Comparison of ENCODE assay signal across 8 cellular contexts in the genomic region with DNA sequence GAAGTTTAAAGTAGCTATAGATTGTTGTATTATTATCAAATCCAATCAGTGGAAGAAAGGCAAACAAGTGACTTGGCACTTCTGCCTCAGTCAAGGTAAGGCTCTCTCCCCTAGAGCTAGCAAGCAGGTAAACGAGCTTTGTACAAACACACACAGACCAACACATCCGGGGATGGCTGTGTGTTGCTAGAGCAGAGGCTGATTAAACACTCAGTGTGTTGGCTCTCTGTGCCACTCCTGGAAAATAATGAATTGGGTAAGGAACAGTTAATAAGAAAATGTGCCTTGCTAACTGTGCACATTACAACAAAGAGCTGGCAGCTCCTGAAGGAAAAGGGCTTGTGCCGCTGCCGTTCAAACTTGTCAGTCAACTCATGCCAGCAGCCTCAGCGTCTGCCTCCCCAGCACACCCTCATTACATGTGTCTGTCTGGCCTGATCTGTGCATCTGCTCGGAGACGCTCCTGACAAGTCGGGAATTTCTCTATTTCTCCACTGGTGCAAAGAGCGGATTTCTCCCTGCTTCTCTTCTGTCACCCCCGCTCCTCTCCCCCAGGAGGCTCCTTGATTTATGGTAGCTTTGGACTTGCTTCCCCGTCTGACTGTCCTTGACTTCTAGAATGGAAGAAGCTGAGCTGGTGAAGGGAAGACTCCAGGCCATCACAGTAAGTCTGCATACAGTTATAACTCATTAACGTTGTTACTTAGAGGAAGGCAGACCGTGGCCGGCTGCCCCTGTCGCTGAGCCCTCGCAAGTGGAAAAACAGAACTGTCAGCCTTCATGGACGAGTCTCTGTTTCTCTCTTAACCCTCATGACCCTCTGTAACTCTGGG. TPM values are rescaled to one million over a fixed set of nuclear protein-coding genes. Genes with fewer than 3 reads are reported as not detected.
DNase-seq lines count a peak whose midpoint lies in the region; ATAC-seq and TF ChIP-seq lines count a peak whose summit lies in the region.

A gene with protein sequence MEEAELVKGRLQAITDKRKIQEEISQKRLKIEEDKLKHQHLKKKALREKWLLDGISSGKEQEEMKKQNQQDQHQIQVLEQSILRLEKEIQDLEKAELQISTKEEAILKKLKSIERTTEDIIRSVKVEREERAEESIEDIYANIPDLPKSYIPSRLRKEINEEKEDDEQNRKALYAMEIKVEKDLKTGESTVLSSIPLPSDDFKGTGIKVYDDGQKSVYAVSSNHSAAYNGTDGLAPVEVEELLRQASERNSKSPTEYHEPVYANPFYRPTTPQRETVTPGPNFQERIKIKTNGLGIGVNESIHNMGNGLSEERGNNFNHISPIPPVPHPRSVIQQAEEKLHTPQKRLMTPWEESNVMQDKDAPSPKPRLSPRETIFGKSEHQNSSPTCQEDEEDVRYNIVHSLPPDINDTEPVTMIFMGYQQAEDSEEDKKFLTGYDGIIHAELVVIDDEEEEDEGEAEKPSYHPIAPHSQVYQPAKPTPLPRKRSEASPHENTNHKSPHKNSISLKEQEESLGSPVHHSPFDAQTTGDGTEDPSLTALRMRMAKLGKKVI (plus strand): TSS at position 415 of the 833 bp plus-strand sequence. CDS start 205 bp downstream, at position 620.

- WGBS in right cardiac atrium, result 6% methylated on average over 17 of the region's 17 CpGs

- no peak within 1 kb of the TSS for H3K9ac ChIP-seq in HCT116 (ENCODE audit: low read length)
- H3K9ac ChIP-seq in skeletal muscle satellite cell (ENCODE audit: low read depth, low read length), result peak within 1 kb of the TSS; percentile 84
- no peak within 1 kb of the TSS for H3K9ac ChIP-seq in MM.1S (ENCODE audit: low read length)

- H3K36me3 ChIP-seq in HCT116 (ENCODE audit: control insufficient read depth in 1 of 2, insufficient read depth in 2 of 2, low read length in 2 of 2) (no peaks in the 10 kb centered on the region), skeletal muscle satellite cell (ENCODE audit: insufficient read depth, low read length) (no peaks in the 10 kb centered on the region), MM.1S (replicated peaks; ENCODE audit: insufficient read depth, low read length) (no peaks in the 10 kb centered on the region)

- H3K27ac ChIP-seq in HCT116 (ENCODE audit: low read depth, low read length), result no peak within 1 kb of the TSS
- H3K27ac ChIP-seq in right cardiac atrium (ENCODE audit: low read length), result peak within 1 kb of the TSS; percentile 99
- H3K27ac ChIP-seq in MM.1S (ENCODE audit: low read length), result no peak within 1 kb of the TSS

- in situ Hi-C loops in GM13976 (cut with MboI; ENCODE audit: low sequenced_read_pairs, unreplicated experiment), result no loop called here

- H3K4me3 ChIP-seq in HCT116 (replicated peaks in 1 of 2; ENCODE audit: low read depth in 1 of 2, low read length in 2 of 2) (no peak within 1 kb of the TSS), right cardiac atrium (ENCODE audit: low read length) (peak within 1 kb of the TSS; percentile 91), skeletal muscle satellite cell (ENCODE audit: low read length) (peak within 1 kb of the TSS; percentile 73), MM.1S (ENCODE audit: low read length) (no peak within 1 kb of the TSS)

- peaks cover 49% of the 10 kb centered on the region for H3K4me1 Mint-ChIP-seq in WTC11
- H3K4me1 Mint-ChIP-seq in stimulated activated naive CD8-positive, alpha-beta T cell treated with anti-CD3 and anti-CD28 coated beads, Interleukin-15, amount 100 ng/mL, for 72 hours, result peaks cover 4% of the 10 kb centered on the region

- CTCF ChIA-PET in HCT116 (lab: Charles Lee) (interaction anchor here (1.1 kb wide), 1 partner anchor 9 kb away, joined by 3 read pairs; no protein-coding TSS in a partner anchor), WTC11 (lab: Charles Lee) (interaction anchor here (0.7 to 1.6 kb wide), 4 partner anchors 11 to 539 kb away, joined by 3 to 5 read pairs (median 4); no protein-coding TSS in a partner anchor)

- intact Hi-C loops in HCT116 (cut with micrococcal nuclease), result no loop called here
- intact Hi-C loops in right cardiac atrium (cut with DNase I), result loop anchor here in 2 of 4 donors (5.0 kb wide), 3 partner anchors 36 to 119 kb away; no protein-coding TSS in a partner anchor

- peak; percentile 22; the same call in 1 of the 2 replicates for ATAC-seq in HCT116
- peak; percentile 59 for ATAC-seq in WTC11
- ATAC-seq in right cardiac atrium, result peak; percentile 75 to 78
- ATAC-seq in stimulated activated naive CD8-positive, alpha-beta T cell treated with anti-CD3 and anti-CD28 coated beads, Interleukin-15, amount 100 ng/mL, for 72 hours, result no peak

- peak within 1 kb of the TSS; percentile 10 for H3K4me3 Mint-ChIP-seq in WTC11
- H3K4me3 Mint-ChIP-seq in stimulated activated naive CD8-positive, alpha-beta T cell treated with anti-CD3 and anti-CD28 coated beads, Interleukin-15, amount 100 ng/mL, for 72 hours, result no peak within 1 kb of the TSS

- no peaks in the 10 kb centered on the region for H3K9me3 ChIP-seq in HCT116 (ENCODE audit: control insufficient read depth in 1 of 2, insufficient read depth in 1 of 2, low read depth in 1 of 2, low read length in 2 of 2)
- H3K9me3 ChIP-seq in right cardiac atrium (ENCODE audit: control insufficient read depth, low read length), result no peaks in the 10 kb centered on the region
- H3K9me3 ChIP-seq in skeletal muscle satellite cell (replicated peaks; ENCODE audit: low read length), result no peaks in the 10 kb centered on the region
- no peaks in the 10 kb centered on the region for H3K9me3 ChIP-seq in MM.1S (replicated peaks; ENCODE audit: insufficient read depth, low read length)

- TF ChIP-seq CTCF in HCT116 (IDR thresholded peaks at IDR 0.05 in 2 of 3, conservative IDR thresholded peaks at IDR 0.05 in 1 of 3; ENCODE audit: borderline replicate concordance in 1 of 3, insufficient read depth in 1 of 3, low read depth in 2 of 3, low read length in 2 of 3) (no peak), WTC11 (IDR thresholded peaks at IDR 0.05) (no peak), MM.1S (IDR thresholded peaks at IDR 0.05; ENCODE audit: low read length) (no peak), GM13976 (IDR thresholded peaks at IDR 0.05; ENCODE audit: borderline replicate concordance, control extremely low read depth, extremely low read depth, insufficient read depth, missing control alignments) (no peak)

- no peak for TF ChIP-seq RAD21 in HCT116 (IDR thresholded peaks at IDR 0.05; ENCODE audit: low read depth)

- H2AFZ ChIP-seq in HCT116 (ENCODE audit: low read depth, low read length, poor library complexity, severe bottlenecking) (no peak within 1 kb of the TSS), MM.1S (ENCODE audit: low read length) (no peak within 1 kb of the TSS)

- no TSS peak for BruUV-seq in HCT116 (replicated peaks; lab: Mats Ljungman, UMichigan)

- no peaks in the 10 kb centered on the region for H3K36me3 Mint-ChIP-seq in WTC11

- RAD21 ChIA-PET in HCT116 (lab: Charles Lee; ENCODE audit: low non-redundant PET in 1 of 2, low total read pairs in 2 of 2, uncharacterized antibody in 2 of 2, unreplicated experiment in 2 of 2), result no interaction called here

- no peak for TF ChIP-seq POLR2A in HCT116 (IDR thresholded peaks at IDR 0.05; ENCODE audit: borderline replicate concordance, extremely low read depth, insufficient read depth, insufficient read length)

- no peak within 1 kb of the TSS for H3K4me2 ChIP-seq in HCT116 (ENCODE audit: low read length)
- H3K4me2 ChIP-seq in skeletal muscle satellite cell (ENCODE audit: low read length), result peak within 1 kb of the TSS; percentile 84
- no peak within 1 kb of the TSS for H3K4me2 ChIP-seq in MM.1S (ENCODE audit: low read depth, low read length)

- no peaks in the 10 kb centered on the region for H3F3A ChIP-seq in MM.1S (ENCODE audit: insufficient read depth, low read length)

- H4K20me1 ChIP-seq in HCT116 (ENCODE audit: insufficient read depth) (no peaks in the 10 kb centered on the region), MM.1S (ENCODE audit: insufficient read depth, low read length) (no peaks in the 10 kb centered on the region)

- no peaks in the 10 kb centered on the region for H3K9me3 Mint-ChIP-seq in WTC11
- no peaks in the 10 kb centered on the region for H3K9me3 Mint-ChIP-seq in stimulated activated naive CD8-positive, alpha-beta T cell treated with anti-CD3 and anti-CD28 coated beads, Interleukin-15, amount 100 ng/mL, for 72 hours

- POLR2A ChIA-PET in HCT116 (lab: Charles Lee), result no interaction called here
- POLR2A ChIA-PET in WTC11 (lab: Charles Lee), result interaction anchor here (1.6 kb wide), 1 partner anchor 12 kb away, joined by 3 read pairs; no protein-coding TSS in a partner anchor

- H3K79me2 ChIP-seq in HCT116 (ENCODE audit: insufficient read depth, low read length) (no peaks in the 10 kb centered on the region), MM.1S (ENCODE audit: low read length) (no peaks in the 10 kb centered on the region)

- H3K27me3 Mint-ChIP-seq in WTC11 (ENCODE audit: low read depth), result no peaks in the 10 kb centered on the region
- peaks cover 15% of the 10 kb centered on the region for H3K27me3 Mint-ChIP-seq in stimulated activated naive CD8-positive, alpha-beta T cell treated with anti-CD3 and anti-CD28 coated beads, Interleukin-15, amount 100 ng/mL, for 72 hours

- H3K27me3 ChIP-seq in HCT116 (ENCODE audit: insufficient read depth, low read length) (no peaks in the 10 kb centered on the region), right cardiac atrium (ENCODE audit: control insufficient read depth, insufficient read depth) (no peaks in the 10 kb centered on the region), skeletal muscle satellite cell (ENCODE audit: control insufficient read depth, insufficient read depth, low read length) (no peaks in the 10 kb centered on the region), MM.1S (replicated peaks; ENCODE audit: insufficient read depth, low read length) (no peaks in the 10 kb centered on the region)

- H3K9me2 ChIP-seq in HCT116 (ENCODE audit: insufficient read depth) (no peaks in the 10 kb centered on the region), MM.1S (replicated peaks; ENCODE audit: insufficient read depth, low read length) (no peaks in the 10 kb centered on the region)

- H3K27ac Mint-ChIP-seq in WTC11, result no peak within 1 kb of the TSS
- peak within 1 kb of the TSS in 1 of 2 donors; percentile 44 for H3K27ac Mint-ChIP-seq in stimulated activated naive CD8-positive, alpha-beta T cell treated with anti-CD3 and anti-CD28 coated beads, Interleukin-15, amount 100 ng/mL, for 72 hours

- no peak for DNase-seq in HCT116 (ENCODE audit: low read depth, low spot score)
- peak; percentile 15 for DNase-seq in WTC11 (ENCODE audit: low spot score)
- DNase-seq in right cardiac atrium, result peak; percentile 67 to 79 (median 77)
- DNase-seq in MM.1S, result no peak
- DNase-seq in iPS-NIHi11 (ENCODE audit: low spot score), result no peak
- DNase-seq in stimulated activated naive CD8-positive, alpha-beta T cell treated with anti-CD3 and anti-CD28 coated beads, Interleukin-15, amount 100 ng/mL, for 72 hours, result no peak
- DNase-seq in GM13976 (ENCODE audit: low spot score), result no peak

- H3K4me1 ChIP-seq in HCT116 (ENCODE audit: control insufficient read depth in 1 of 2, insufficient read depth in 2 of 2, low read length in 2 of 2), result no peaks in the 10 kb centered on the region
- peaks cover 7% of the 10 kb centered on the region for H3K4me1 ChIP-seq in right cardiac atrium (ENCODE audit: control insufficient read depth, insufficient read depth, low read length)
- peaks cover 20% of the 10 kb centered on the region for H3K4me1 ChIP-seq in skeletal muscle satellite cell (ENCODE audit: control insufficient read depth, insufficient read depth, low read length)
- no peaks in the 10 kb centered on the region for H3K4me1 ChIP-seq in MM.1S (ENCODE audit: low read length)

RNA-seq across cellular contexts. Expression of the gene that starts here (rescaled TPM):
- total RNA-seq in HCT116 (2021; ENCODE audit: unreplicated experiment), result 0.12 TPM
- 0.04 TPM in 1 of 2 replicates, not detected in the other for polyA plus RNA-seq in HCT116 (2012)
- 0.07 to 0.09 TPM in 2 of 3 replicates, not detected in the other for total RNA-seq in WTC11 (2021)
- total RNA-seq in right cardiac atrium, result 10 to 100 TPM; 71.9 to 79.6 (median 75.5) TPM
- polyA plus RNA-seq in right cardiac atrium, result 74.6 TPM
- 2.0 and 3.7 TPM in 2 replicates for total RNA-seq in skeletal muscle satellite cell (2012; rRNA removed)

Comparison
In these comparisons a context has a peak if more than half of its experiments do, and no peak if none do; other contexts are left out.
1. RNA of the gene that starts here (total RNA-seq): 71.9 to 79.6 TPM in right cardiac atrium; 0.12 TPM in HCT116 (single experiment) and 0.07 to 0.09 TPM in WTC11; every median in the first group is over 10 times any median in the second.
2. Peak in ATAC-seq in HCT116; RNA of the gene not detected or under 1 TPM.
3. Peak in DNase-seq and ATAC-seq in WTC11; RNA of the gene not detected or under 1 TPM.
4. DNase-seq: peak in right cardiac atrium (3 of 3); none in HCT116 (single experiment), MM.1S (single experiment), iPS-NIHi11 (single experiment), stimulated activated naive CD8-positive, alpha-beta T cell treated with anti-CD3 and anti-CD28 coated beads, Interleukin-15, amount 100 ng/mL, for 72 hours (0 of 2) and GM13976 (single experiment).
5. H3K4me3 ChIP-seq: peak in right cardiac atrium (single experiment) and skeletal muscle satellite cell (single experiment); none in HCT116 (0 of 2) and MM.1S (single experiment).